ENCODE assay signal across 7 cellular contexts in the genomic region with DNA sequence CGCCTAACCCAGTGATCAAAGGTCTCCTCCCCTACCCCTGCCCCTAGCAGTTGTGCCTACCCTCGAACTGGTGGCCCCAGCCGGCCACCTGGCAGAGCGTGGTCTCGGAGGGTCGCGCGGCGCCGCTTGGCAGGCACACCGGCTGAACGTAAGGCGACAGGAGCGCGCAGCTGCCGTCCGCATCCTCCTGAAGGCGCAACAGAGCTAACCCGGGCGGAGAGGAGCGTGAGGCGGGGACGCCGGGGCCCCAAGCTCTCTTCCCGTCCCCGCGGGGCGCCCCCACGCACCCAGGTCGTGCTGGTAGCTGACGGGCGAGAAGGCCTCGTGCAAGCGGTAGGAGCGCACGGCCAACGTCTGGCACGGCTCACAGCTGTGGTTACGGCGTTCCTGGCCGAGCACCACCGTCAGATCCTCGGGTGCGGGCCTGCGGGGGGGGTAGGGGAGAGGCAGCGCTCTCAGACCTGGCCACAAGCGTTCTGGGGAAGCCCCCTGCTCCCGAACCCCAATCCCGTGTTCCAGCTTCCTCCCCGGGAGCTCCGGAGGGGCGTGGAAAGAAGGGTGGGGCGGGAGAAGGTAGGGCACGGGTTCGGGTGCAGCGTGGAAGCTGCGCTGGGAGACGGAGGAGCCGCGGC. TPM values are rescaled to one million over a fixed set of nuclear protein-coding genes. Genes with fewer than 3 reads are reported as not detected.
A peak's percentile ranks its signal among the peaks of the same experiment; 100 is the strongest.
DNase-seq lines count a peak whose midpoint lies in the region; ATAC-seq and TF ChIP-seq lines count a peak whose summit lies in the region.
"Had no signal": no experiment of that assay in that cellular context is flagged by ENCODE, and none has a peak within 500 bp of the region (broad histone marks: within the 10 kb centered on the region; RNA-seq: fewer than 3 reads in every experiment).

No MANE protein-coding gene starts in this region.

- peaks cover 23% of the 10 kb centered on the region for H3K27me3 Mint-ChIP-seq in activated CD8-positive, alpha-beta T cell treated with anti-CD3 and anti-CD28 coated beads for 36 hours

- H3K9me3 Mint-ChIP-seq in activated CD8-positive, alpha-beta T cell treated with anti-CD3 and anti-CD28 coated beads for 36 hours = no peaks in the 10 kb centered on the region

- peak; percentile 71 for DNase-seq in activated CD8-positive, alpha-beta T cell treated with anti-CD3 and anti-CD28 coated beads for 36 hours
- DNase-seq in uterus = no peak
- no peak for DNase-seq in AG08395 (ENCODE audit: low spot score)

- TF ChIP-seq CTCF in activated CD8-positive, alpha-beta T cell treated with anti-CD3 and anti-CD28 coated beads for 36 hours (IDR thresholded peaks at IDR 0.05) = no peak
- no peak for TF ChIP-seq CTCF in uterus (IDR thresholded peaks at IDR 0.05)

- no peaks in the 10 kb centered on the region for H3K36me3 ChIP-seq in uterus

- no peaks in the 10 kb centered on the region for H3K36me3 Mint-ChIP-seq in activated CD8-positive, alpha-beta T cell treated with anti-CD3 and anti-CD28 coated beads for 36 hours (ENCODE audit: low read depth)

- H3K4me3 ChIP-seq in iPS-18c (ENCODE audit: insufficient read depth, low read depth, low read length) = peak overlapping the region; percentile 62
- peak overlapping the region; percentile 33 to 38 for H3K4me3 ChIP-seq in uterus

- no peak for TF ChIP-seq POLR2A in uterus (IDR thresholded peaks at IDR 0.05)

- H3K9me3 ChIP-seq in iPS-18c (ENCODE audit: control insufficient read depth, insufficient read depth, low read length) = peaks cover 2% of the 10 kb centered on the region
- H3K9me3 ChIP-seq in uterus = no peaks in the 10 kb centered on the region

- peak overlapping the region; percentile 73 for H3K4me3 Mint-ChIP-seq in activated CD8-positive, alpha-beta T cell treated with anti-CD3 and anti-CD28 coated beads for 36 hours

- CTCF ChIA-PET in activated CD8-positive, alpha-beta T cell treated with anti-CD3 and anti-CD28 coated beads for 36 hours (lab: Charles Lee) = interaction anchor here (0.8 to 10.5 kb wide), 35 partner anchors 8 to 290 kb away, joined by 3 to 415 read pairs (median 10); a partner anchor contains a TSS

- intact Hi-C loops in activated CD8-positive, alpha-beta T cell treated with anti-CD3 and anti-CD28 coated beads for 36 hours (cut with micrococcal nuclease) = loop anchor here (2.0 kb wide), 1 partner anchor 51 kb away; no protein-coding TSS in a partner anchor
- intact Hi-C loops in uterus (cut with DNase I; ENCODE audit: low total_unique reads) = loop anchor here (5.0 kb wide), 1 partner anchor 49 kb away; no protein-coding TSS in a partner anchor

- H3K4me1 ChIP-seq in uterus = peaks cover 0 to 25% of the 10 kb centered on the region in 2 donors

- peak overlapping the region; percentile 60 for H3K27ac Mint-ChIP-seq in activated CD8-positive, alpha-beta T cell treated with anti-CD3 and anti-CD28 coated beads for 36 hours

- H3K27ac ChIP-seq in uterus = no peak overlapping the region

- peaks cover 39 to 40% of the 10 kb centered on the region in 2 donors for H3K27me3 ChIP-seq in uterus

- peaks cover 26% of the 10 kb centered on the region for H3K4me1 Mint-ChIP-seq in activated CD8-positive, alpha-beta T cell treated with anti-CD3 and anti-CD28 coated beads for 36 hours (ENCODE audit: low read depth)

- POLR2A ChIA-PET in activated CD8-positive, alpha-beta T cell treated with anti-CD3 and anti-CD28 coated beads for 36 hours (lab: Charles Lee) = interaction anchor here (1.0 to 7.4 kb wide), 11 partner anchors 13 to 69 kb away, joined by 3 to 140 read pairs (median 11); a partner anchor contains a TSS

- peak; percentile 28 for ATAC-seq in GM18907 (IDR thresholded peaks at IDR 0.05; ENCODE audit: unreplicated experiment)
- ATAC-seq in HG03280 (IDR thresholded peaks at IDR 0.05; ENCODE audit: unreplicated experiment) = peak; percentile 17
- ATAC-seq in activated CD8-positive, alpha-beta T cell treated with anti-CD3 and anti-CD28 coated beads for 36 hours = peak; percentile 35

RNA-seq across cellular contexts. Expression of a gene that starts 2.8 kb away (rescaled TPM):
- total RNA-seq in activated CD8-positive, alpha-beta T cell treated with anti-CD3 and anti-CD28 coated beads for 36 hours = not detected
- total RNA-seq in uterus = not detected
- total RNA-seq: pulmonary artery endothelial cell had no signal

RNA-seq across cellular contexts. Expression of a gene that starts 6.1 kb away (rescaled TPM):
- total RNA-seq in activated CD8-positive, alpha-beta T cell treated with anti-CD3 and anti-CD28 coated beads for 36 hours = 1 to 10 TPM; 7.9 TPM
- total RNA-seq in uterus = 1 to 10 TPM in 1 of 4 donors, not detected in 3; 7.6 TPM

RNA-seq across cellular contexts. Expression of a gene that starts 19.1 kb away (rescaled TPM):
- total RNA-seq in activated CD8-positive, alpha-beta T cell treated with anti-CD3 and anti-CD28 coated beads for 36 hours = under 1 TPM; 0.29 to 0.43 TPM
- total RNA-seq in uterus = not detected
- total RNA-seq: pulmonary artery endothelial cell had no signal

RNA-seq across cellular contexts. Expression of a gene that starts 23.2 kb away (rescaled TPM):
- total RNA-seq in activated CD8-positive, alpha-beta T cell treated with anti-CD3 and anti-CD28 coated beads for 36 hours = 100 to 1,000 TPM; 133 to 137 TPM
- total RNA-seq in uterus = 10 to 100 TPM; 16.4 to 29.8 (median 20.9) TPM

RNA-seq across cellular contexts. Expression of a gene that starts 43.3 kb away (rescaled TPM):
- total RNA-seq in activated CD8-positive, alpha-beta T cell treated with anti-CD3 and anti-CD28 coated beads for 36 hours = 10 to 100 TPM; 32.6 to 36.4 TPM
- 1 to 10 TPM in 2 of 4 donors, not detected in 2; 1.9 to 3.0 TPM for total RNA-seq in uterus
